ENCODE assay signal across 26 cellular contexts in genomic region chr6:105567140-105567539, GRCh38.
"Had no signal": no experiment of that assay in that cellular context is flagged by ENCODE, and none has a peak within 500 bp of the region (broad histone marks: within the 10 kb centered on the region; RNA-seq: fewer than 3 reads in every experiment).

No MANE protein-coding gene starts in this region.

- H3K4me1 Mint-ChIP-seq: naive thymus-derived CD4-positive, alpha-beta T cell had no signal

- H3K9me3 ChIP-seq: mucosa of descending colon, neutrophil, ovary, right atrium auricular region, right lobe of liver, suprapubic skin, thoracic aorta, tibial artery, upper lobe of right lung had no signal

- H3K36me3 Mint-ChIP-seq: mesothelial cell of epicardium had no signal

- DNase-seq: heart left ventricle; islet precursor cell; left ventricle myocardium inferior; mesendoderm; naive thymus-derived CD4-positive, alpha-beta T cell; occipital lobe; ovary; right lobe of liver; stimulated activated CD4-positive, alpha-beta T cell treated with anti-CD3 and anti-CD28 coated beads, Interleukin-12 subunit alpha, Interleukin-12 subunit beta, amount 100 ng/mL, for 4 hours; stimulated activated CD4-positive, alpha-beta T cell treated with anti-CD3 and anti-CD28 coated beads, Interleukin-15, amount 100 ng/mL, for 24 hours; stimulated activated CD4-positive, alpha-beta T cell treated with anti-CD3 and anti-CD28 coated beads, Interleukin-2, amount 100 ng/mL, for 24 hours; stimulated activated CD4-positive, alpha-beta T cell treated with anti-CD3 and anti-CD28 coated beads, Interleukin-4, amount 100 ng/mL, for 1 hour; stimulated activated naive CD4-positive, alpha-beta T cell; tibial artery; trophoblast cell; upper lobe of right lung had no signal

- H3K27ac Mint-ChIP-seq: mesothelial cell of epicardium; naive thymus-derived CD4-positive, alpha-beta T cell; natural killer cell treated with Interleukin-12 subunit alpha and Interleukin-12 subunit beta and Interleukin-15 and Interleukin-18, amount 100 ng/mL, for 72 hours; stimulated activated naive CD8-positive, alpha-beta T cell treated with anti-CD3 and anti-CD28 coated beads, Interleukin-15, Interleukin-2, amounts not matched to agents 100 ng/mL and 50 ng/mL, for 24 hours had no signal

- H3K4me1 ChIP-seq: left ventricle myocardium inferior, right lobe of liver, suprapubic skin, tibial artery, upper lobe of right lung had no signal

- H3K4me3 ChIP-seq: heart left ventricle, left ventricle myocardium inferior, lung, mucosa of descending colon, ovary, right atrium auricular region, right lobe of liver, suprapubic skin, thoracic aorta, tibial artery, upper lobe of right lung had no signal

- FAIRE-seq: urothelium cell line had no signal

- H3K4me3 Mint-ChIP-seq: mesothelial cell of epicardium; naive thymus-derived CD4-positive, alpha-beta T cell; natural killer cell treated with Interleukin-12 subunit alpha and Interleukin-12 subunit beta and Interleukin-15 and Interleukin-18, amount 100 ng/mL, for 72 hours; stimulated activated naive CD8-positive, alpha-beta T cell treated with anti-CD3 and anti-CD28 coated beads, Interleukin-15, Interleukin-2, amounts not matched to agents 100 ng/mL and 50 ng/mL, for 24 hours had no signal

- H3K27ac ChIP-seq: heart left ventricle, left ventricle myocardium inferior, neutrophil, ovary, right atrium auricular region, right lobe of liver, suprapubic skin, thoracic aorta, tibial artery, upper lobe of right lung had no signal

- H3K36me3 ChIP-seq: heart left ventricle, left ventricle myocardium inferior, neutrophil, ovary, right atrium auricular region, right lobe of liver, suprapubic skin, thoracic aorta, tibial artery, upper lobe of right lung had no signal

- H3K27me3 ChIP-seq: heart left ventricle, neutrophil, ovary, right atrium auricular region, suprapubic skin, tibial artery, upper lobe of right lung had no signal

- ATAC-seq: heart left ventricle; naive thymus-derived CD4-positive, alpha-beta T cell; natural killer cell treated with Interleukin-12 subunit alpha and Interleukin-12 subunit beta and Interleukin-15 and Interleukin-18, amount 100 ng/mL, for 72 hours; right lobe of liver; upper lobe of right lung had no signal
